ENCODE assay signal across 1 cellular context in genomic region chr6:35642471-35643161, GRCh38.
TF ChIP-seq lines count a peak whose summit lies in the region.

No MANE protein-coding gene starts in this region.

TF ChIP-seq in H1, 55 proteins besides CTCF, POLR2A, EP300 and RAD21:
- TF ChIP-seq RBBP5 (IDR thresholded peaks at IDR 0.05; ENCODE audit: borderline replicate concordance, low read depth, low read length) (no peak), SAP30 (IDR thresholded peaks at IDR 0.05; ENCODE audit: insufficient read depth, insufficient replicate concordance, low read length) (no peak), RNF2 (IDR thresholded peaks at IDR 0.05; ENCODE audit: borderline replicate concordance, low read depth, low read length, missing control alignments, poor library complexity, severe bottlenecking) (no peak), SUZ12 (IDR thresholded peaks at IDR 0.05; ENCODE audit: low read length) (no peak), SP4 (IDR thresholded peaks at IDR 0.05; ENCODE audit: low read length) (no peak), TAF1 (IDR thresholded peaks at IDR 0.05; ENCODE audit: low read depth, low read length) (no peak), BRCA1 (IDR thresholded peaks at IDR 0.05; ENCODE audit: low read depth, low read length) (no peak), CTBP2 (IDR thresholded peaks at IDR 0.05; ENCODE audit: borderline replicate concordance, insufficient read depth, insufficient read length, low read length) (no peak), RXRA (IDR thresholded peaks at IDR 0.05; ENCODE audit: insufficient read depth, low read depth, low read length) (no peak), JUND (IDR thresholded peaks at IDR 0.05; ENCODE audit: low read length) (no peak), TAF7 (optimal IDR thresholded peaks at IDR 0.05; ENCODE audit: borderline replicate concordance, low read depth, low read length) (no peak), MAX (IDR thresholded peaks at IDR 0.05) (no peak), FOSL1 (IDR thresholded peaks at IDR 0.05; ENCODE audit: insufficient read depth, low read depth, low read length) (no peak), POLR2AphosphoS5 (IDR thresholded peaks at IDR 0.05; ENCODE audit: low read depth, low read length) (no peak), SP1 (IDR thresholded peaks at IDR 0.05; ENCODE audit: low read depth, low read length) (no peak), BACH1 (IDR thresholded peaks at IDR 0.05; ENCODE audit: low read length) (no peak), ZNF274 (IDR thresholded peaks at IDR 0.05; ENCODE audit: borderline replicate concordance, extremely low read depth, low read length) (no peak), CEBPB (IDR thresholded peaks at IDR 0.05; ENCODE audit: low read depth, low read length) (no peak), SIX5 (IDR thresholded peaks at IDR 0.05; ENCODE audit: low read depth, low read length) (no peak)
